Comparison of ENCODE assay signal across 9 cellular contexts in genomic region chr1:116433283-116434257, GRCh38.
DNase-seq lines count a peak whose midpoint lies in the region; ATAC-seq and TF ChIP-seq lines count a peak whose summit lies in the region.
"Had no signal": no experiment of that assay in that cellular context is flagged by ENCODE, and none has a peak within 500 bp of the region (broad histone marks: within the 10 kb centered on the region; RNA-seq: fewer than 3 reads in every experiment).

No MANE protein-coding gene starts in this region.

- no peaks in the 10 kb centered on the region for H3K4me1 ChIP-seq in HEK293 (ENCODE audit: control insufficient read depth, insufficient read depth, low read length)
- H3K4me1 ChIP-seq in right atrium auricular region: peaks cover 0 to 17% of the 10 kb centered on the region in 2 donors

- H3K36me3 ChIP-seq in HEK293 (ENCODE audit: control insufficient read depth in 2 of 2, insufficient read depth in 1 of 2, low read length in 2 of 2) (no peaks in the 10 kb centered on the region), right atrium auricular region (no peaks in the 10 kb centered on the region)

- POLR2A ChIA-PET in HEK293 (lab: Yijun Ruan, JAX): no interaction called here

- H3K27ac ChIP-seq in HEK293 (ENCODE audit: extremely low read depth, low read depth, low read length) (no peak overlapping the region), right atrium auricular region (peak overlapping the region; percentile 76 to 88)

- TF ChIP-seq CTCF in HEK293 (tag by site-specific recombination; IDR thresholded peaks at IDR 0.05) (no peak), right atrium auricular region (IDR thresholded peaks at IDR 0.05) (no peak)

- H3K27me3 ChIP-seq in right atrium auricular region: no peaks in the 10 kb centered on the region

- DNase-seq in amygdala (lab: John Stamatoyannopoulos, UW) (peak in 54 of 56 donors; percentile 46 to 97 (median 87)), right atrium auricular region (ENCODE audit: low spot score) (no peak), putamen (ENCODE audit: low spot score) (peak; percentile 97), T-helper 2 cell (no peak), NCI-H446 treated with DMSO at 0.1 percent for 48 hours (lab: John Stamatoyannopoulos, UW) (no peak)
- DNase-seq: stimulated activated naive B cell treated with anti-CD40 and anti-IgM and Interleukin-4, amounts not matched to agents 10 μg/mL and 1 μg/mL and 100 μg/mL, for 72 hours had no signal

- ATAC-seq in HG02571 (IDR thresholded peaks at IDR 0.05; ENCODE audit: unreplicated experiment): no peak
- no peak for ATAC-seq in GM18858 (IDR thresholded peaks at IDR 0.05; ENCODE audit: unreplicated experiment)

- H3K9me3 ChIP-seq in HEK293 (ENCODE audit: control insufficient read depth, insufficient read depth, low read depth, low read length): no peaks in the 10 kb centered on the region
- no peaks in the 10 kb centered on the region for H3K9me3 ChIP-seq in right atrium auricular region

- H3K4me3 ChIP-seq in HEK293 (ENCODE audit: low read depth, low read length): no peak overlapping the region
- H3K4me3 ChIP-seq in right atrium auricular region: no peak overlapping the region

- CTCF ChIA-PET in HEK293 (lab: Yijun Ruan, JAX): interaction anchor here (1.2 kb wide), 1 partner anchor 52 kb away, joined by 3 read pairs; no protein-coding TSS in a partner anchor

TF ChIP-seq in HEK293, 187 proteins besides CTCF, POLR2A, EP300 and RAD21:
- TF ChIP-seq SP7 (tag by site-specific recombination; IDR thresholded peaks at IDR 0.05) (no peak), ZIC2 (tag by site-specific recombination; IDR thresholded peaks at IDR 0.05) (peak; percentile 97)

Comparison
In these comparisons a context has a peak if more than half of its experiments do, and no peak if none do; other contexts are left out.
1. DNase-seq: peak in amygdala (54 of 56) and putamen (single experiment); none in right atrium auricular region (single experiment), T-helper 2 cell (0 of 5) and NCI-H446 treated with DMSO at 0.1 percent for 48 hours (single experiment).